Comparison of ENCODE assay signal across 1 cellular context in genomic region chr10:100562008-100562672, GRCh38.
TF ChIP-seq lines count a peak whose summit lies in the region.

No MANE protein-coding gene starts in this region.

TF ChIP-seq in K562, 482 proteins besides CTCF, POLR2A, EP300 and RAD21 (continued from another document and continues in another):
- TF ChIP-seq, protein P1, sequence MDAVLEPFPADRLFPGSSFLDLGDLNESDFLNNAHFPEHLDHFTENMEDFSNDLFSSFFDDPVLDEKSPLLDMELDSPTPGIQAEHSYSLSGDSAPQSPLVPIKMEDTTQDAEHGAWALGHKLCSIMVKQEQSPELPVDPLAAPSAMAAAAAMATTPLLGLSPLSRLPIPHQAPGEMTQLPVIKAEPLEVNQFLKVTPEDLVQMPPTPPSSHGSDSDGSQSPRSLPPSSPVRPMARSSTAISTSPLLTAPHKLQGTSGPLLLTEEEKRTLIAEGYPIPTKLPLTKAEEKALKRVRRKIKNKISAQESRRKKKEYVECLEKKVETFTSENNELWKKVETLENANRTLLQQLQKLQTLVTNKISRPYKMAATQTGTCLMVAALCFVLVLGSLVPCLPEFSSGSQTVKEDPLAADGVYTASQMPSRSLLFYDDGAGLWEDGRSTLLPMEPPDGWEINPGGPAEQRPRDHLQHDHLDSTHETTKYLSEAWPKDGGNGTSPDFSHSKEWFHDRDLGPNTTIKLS (IDR thresholded peaks at IDR 0.05; ENCODE audit: borderline replicate concordance, low read depth): no peak
- TF ChIP-seq CHD7 (IDR thresholded peaks at IDR 0.05; ENCODE audit: low read depth, low read length) (no peak), ZNF551 (CRISPR knock-in tag; IDR thresholded peaks at IDR 0.05) (no peak), CHD4 (IDR thresholded peaks at IDR 0.05; ENCODE audit: insufficient read depth, insufficient replicate concordance, low read depth, low read length, poor library complexity, severe bottlenecking) (no peak), SAFB2 (IDR thresholded peaks at IDR 0.05; ENCODE audit: borderline replicate concordance, low read depth, low read length, severe bottlenecking) (no peak), NR1H2 (CRISPR knock-in tag; IDR thresholded peaks at IDR 0.05) (no peak), MTF1 (CRISPR knock-in tag; IDR thresholded peaks at IDR 0.05; ENCODE audit: borderline replicate concordance) (no peak), HNRNPH1 (optimal IDR thresholded peaks at IDR 0.05; ENCODE audit: low read depth, low read length) (no peak), ZKSCAN8 (CRISPR knock-in tag; IDR thresholded peaks at IDR 0.05) (no peak), ZBTB7A (IDR thresholded peaks at IDR 0.05; ENCODE audit: borderline replicate concordance, control insufficient read depth, low read depth, low read length) (no peak), CCAR2 (IDR thresholded peaks at IDR 0.05; ENCODE audit: low read depth, low read length) (no peak), MCM2 (IDR thresholded peaks at IDR 0.05; ENCODE audit: low read depth) (no peak), ZC3H11A (IDR thresholded peaks at IDR 0.05; ENCODE audit: low read depth, low read length) (no peak), STAG1 (CRISPR knock-in tag; IDR thresholded peaks at IDR 0.05; ENCODE audit: borderline replicate concordance) (peak; percentile 58; the same call in 1 of the 2 replicates), MAFF (IDR thresholded peaks at IDR 0.05; ENCODE audit: low read length) (no peak), RB1 (IDR thresholded peaks at IDR 0.05; ENCODE audit: low read depth) (peak; percentile 78; the same call in 1 of the 2 replicates), ILF3 (IDR thresholded peaks at IDR 0.05; ENCODE audit: borderline replicate concordance) (no peak), L3MBTL2 (IDR thresholded peaks at IDR 0.05) (peak; percentile 65; the same call in 1 of the 2 replicates), BRF1 (IDR thresholded peaks at IDR 0.05; ENCODE audit: borderline replicate concordance, extremely low read depth, insufficient read length) (no peak), PTRF (tag; IDR thresholded peaks at IDR 0.05) (no peak), ESRRA (IDR thresholded peaks at IDR 0.05; ENCODE audit: borderline replicate concordance, low read depth) (no peak), RBM34 (IDR thresholded peaks at IDR 0.05; ENCODE audit: borderline replicate concordance, insufficient read depth, low read length) (no peak), HDAC1 (IDR thresholded peaks at IDR 0.05) (no peak), ZNF239 (CRISPR knock-in tag; IDR thresholded peaks at IDR 0.05) (no peak), ZNF586 (CRISPR knock-in tag; conservative IDR thresholded peaks at IDR 0.05) (no peak), CBX1 (IDR thresholded peaks at IDR 0.05; ENCODE audit: low read depth) (no peak), ZNF696 (CRISPR knock-in tag; conservative IDR thresholded peaks at IDR 0.05) (no peak), STAT5B (CRISPR knock-in tag; IDR thresholded peaks at IDR 0.05) (no peak), USF1 (CRISPR knock-in tag; IDR thresholded peaks at IDR 0.05) (0 out of 2 replicates have a peak, but pooled peaks have one; percentile 8), TAF1 (IDR thresholded peaks at IDR 0.05; ENCODE audit: control insufficient read depth, extremely low read depth, insufficient read depth, low read length, severe bottlenecking) (no peak), RBM25 (IDR thresholded peaks at IDR 0.05; ENCODE audit: low read depth, low read length, severe bottlenecking) (no peak), MAFG (tag; conservative IDR thresholded peaks at IDR 0.05) (no peak), ZNF518B (CRISPR knock-in tag; IDR thresholded peaks at IDR 0.05) (no peak), ZC3H8 (IDR thresholded peaks at IDR 0.05) (no peak), COPS2 (conservative IDR thresholded peaks at IDR 0.05) (no peak)
- TF ChIP-seq, protein P2, sequence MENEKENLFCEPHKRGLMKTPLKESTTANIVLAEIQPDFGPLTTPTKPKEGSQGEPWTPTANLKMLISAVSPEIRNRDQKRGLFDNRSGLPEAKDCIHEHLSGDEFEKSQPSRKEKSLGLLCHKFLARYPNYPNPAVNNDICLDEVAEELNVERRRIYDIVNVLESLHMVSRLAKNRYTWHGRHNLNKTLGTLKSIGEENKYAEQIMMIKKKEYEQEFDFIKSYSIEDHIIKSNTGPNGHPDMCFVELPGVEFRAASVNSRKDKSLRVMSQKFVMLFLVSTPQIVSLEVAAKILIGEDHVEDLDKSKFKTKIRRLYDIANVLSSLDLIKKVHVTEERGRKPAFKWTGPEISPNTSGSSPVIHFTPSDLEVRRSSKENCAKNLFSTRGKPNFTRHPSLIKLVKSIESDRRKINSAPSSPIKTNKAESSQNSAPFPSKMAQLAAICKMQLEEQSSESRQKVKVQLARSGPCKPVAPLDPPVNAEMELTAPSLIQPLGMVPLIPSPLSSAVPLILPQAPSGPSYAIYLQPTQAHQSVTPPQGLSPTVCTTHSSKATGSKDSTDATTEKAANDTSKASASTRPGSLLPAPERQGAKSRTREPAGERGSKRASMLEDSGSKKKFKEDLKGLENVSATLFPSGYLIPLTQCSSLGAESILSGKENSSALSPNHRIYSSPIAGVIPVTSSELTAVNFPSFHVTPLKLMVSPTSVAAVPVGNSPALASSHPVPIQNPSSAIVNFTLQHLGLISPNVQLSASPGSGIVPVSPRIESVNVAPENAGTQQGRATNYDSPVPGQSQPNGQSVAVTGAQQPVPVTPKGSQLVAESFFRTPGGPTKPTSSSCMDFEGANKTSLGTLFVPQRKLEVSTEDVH (IDR thresholded peaks at IDR 0.05; ENCODE audit: low read depth, partially characterized antibody): no peak
